10 cellular contexts compared by ENCODE assay signal in genomic region chr9:111632695-111633388, GRCh38. TPM values are rescaled to one million over a fixed set of nuclear protein-coding genes. Genes with fewer than 3 reads are reported as not detected.
DNase-seq lines count a peak whose midpoint lies in the region; ATAC-seq and TF ChIP-seq lines count a peak whose summit lies in the region.
"Had no signal": no experiment of that assay in that cellular context is flagged by ENCODE, and none has a peak within 500 bp of the region (broad histone marks: within the 10 kb centered on the region; RNA-seq: fewer than 3 reads in every experiment).

No MANE protein-coding gene starts in this region.

- H3K14ac ChIP-seq in IMR-90 (replicated peaks; ENCODE audit: low read depth, low read length): no peak overlapping the region

- no peak overlapping the region for H4K5ac ChIP-seq in IMR-90 (ENCODE audit: low read depth, low read length)

- no peak overlapping the region for H2AFZ ChIP-seq in IMR-90 (replicated peaks; ENCODE audit: low read length, poor library complexity)

- intact Hi-C loops in IMR-90 (cut with micrococcal nuclease) (loop anchor here (10.0 kb wide), 1 partner anchor 442 kb away; no protein-coding TSS in a partner anchor), MCF 10A (cut with micrococcal nuclease) (loop anchor here (5.0 kb wide), 1 partner anchor 59 kb away; no protein-coding TSS in a partner anchor)
- intact Hi-C loops in naive thymus-derived CD4-positive, alpha-beta T cell (cut with micrococcal nuclease): loop anchor here in 1 of 2 donors (5.0 to 10.0 kb wide), 2 partner anchors 852 to 1084 kb away; partner anchors contain the start of genes INIP and KIAA1958

- H4K8ac ChIP-seq in IMR-90 (ENCODE audit: low read depth in 2 of 2, low read length in 2 of 2): no peak overlapping the region

- in situ Hi-C loops in IMR-90 (cut with MboI; ENCODE audit: low sequenced_read_pairs) (no loop called here), KBM-7 (cut with MboI; ENCODE audit: low pct_unique_long_range_greater_than_20kb, low sequenced_read_pairs) (no loop called here)

- WGBS in IMR-90 (ENCODE audit: extremely low coverage in 2 of 2, insufficient read length in 1 of 2), 2 experiments: 100% methylated on average over 2 of the region's 7 CpGs; no CpG with 5 or more reads in 1 of the 2 experiments

- no peaks in the 10 kb centered on the region for H3K27me3 Mint-ChIP-seq in MCF 10A (ENCODE audit: insufficient read depth, unreplicated experiment)
- no peaks in the 10 kb centered on the region for H3K27me3 Mint-ChIP-seq in naive thymus-derived CD4-positive, alpha-beta T cell

- BruUV-seq in IMR-90 (replicated peaks; lab: Mats Ljungman, UMichigan) (TSS peak; percentile 19), MCF 10A (replicated peaks; lab: Mats Ljungman, UMichigan) (no TSS peak)

- H3K36me3 ChIP-seq in BLaER1 treated with 17β-estradiol and CSF1 and Interleukin-3, amounts not matched to agents 10 nM and 100 nM: peaks cover 0 to 42% (median 17%) of the 10 kb centered on the region in 11 experiments; a peak in 12 of 22 replicates
- no peaks in the 10 kb centered on the region for H3K36me3 ChIP-seq in IMR-90 (ENCODE audit: control insufficient read depth, insufficient read depth, low read length)
- no peaks in the 10 kb centered on the region for H3K36me3 ChIP-seq in naive thymus-derived CD4-positive, alpha-beta T cell (ENCODE audit: control insufficient read depth in 2 of 3, insufficient read depth in 3 of 3, low read length in 3 of 3)

- no peak overlapping the region for H2BK120ac ChIP-seq in IMR-90 (ENCODE audit: low read depth, low read length)

- no peak overlapping the region for H3K56ac ChIP-seq in IMR-90 (ENCODE audit: extremely low read depth, insufficient read depth, low read length)

- no peak overlapping the region for H2BK5ac ChIP-seq in IMR-90 (ENCODE audit: low read depth, low read length, poor library complexity, severe bottlenecking)

- H3K27me3 ChIP-seq in BLaER1 treated with 17β-estradiol and CSF1 and Interleukin-3, amounts not matched to agents 10 nM and 100 nM: no peaks in the 10 kb centered on the region
- no peaks in the 10 kb centered on the region for H3K27me3 ChIP-seq in IMR-90 (ENCODE audit: control insufficient read depth, insufficient read depth, low read length)
- no peaks in the 10 kb centered on the region for H3K27me3 ChIP-seq in naive thymus-derived CD4-positive, alpha-beta T cell (ENCODE audit: control insufficient read depth in 2 of 2, insufficient read depth in 2 of 2, low read length in 2 of 2)

- H3K36me3 Mint-ChIP-seq in MCF 10A (ENCODE audit: insufficient read depth, unreplicated experiment): no peaks in the 10 kb centered on the region
- peaks cover 0 to 7% (median 6%) of the 10 kb centered on the region in 5 donors for H3K36me3 Mint-ChIP-seq in naive thymus-derived CD4-positive, alpha-beta T cell

- ATAC-seq in IMR-90 (ENCODE audit: low read depth): no peak
- ATAC-seq in naive thymus-derived CD4-positive, alpha-beta T cell: no peak

- peak overlapping the region; percentile 82 for H3K27ac Mint-ChIP-seq in MCF 10A (ENCODE audit: low read depth, unreplicated experiment)
- H3K27ac Mint-ChIP-seq in naive thymus-derived CD4-positive, alpha-beta T cell: peak overlapping the region in 4 of 9 donors; percentile 19 to 62 (median 50)

- peak overlapping the region; percentile 85 to 97 (median 96) for H3K9ac ChIP-seq in BLaER1 treated with 17β-estradiol and CSF1 and Interleukin-3, amounts not matched to agents 10 nM and 100 nM
- no peak overlapping the region for H3K9ac ChIP-seq in IMR-90 (ENCODE audit: low read depth, low read length)

- POLR2A ChIA-PET in IMR-90 (lab: Charles Lee; ENCODE audit: unreplicated experiment): no interaction called here
- POLR2A ChIA-PET in MCF 10A (lab: Yijun Ruan, JAX): interaction anchor here (0.7 to 7.1 kb wide), 16 partner anchors 10 to 1193 kb away, joined by 3 to 88 read pairs (median 7); partner anchors contain the start of genes GNG10, PTGR1 and UGCG
- POLR2A ChIA-PET in naive thymus-derived CD4-positive, alpha-beta T cell (lab: Charles Lee): interaction anchor here (0.7 kb wide), 1 partner anchor 28 kb away, joined by 5 read pairs; the partner anchor contains the start of gene GNG10

- dilution Hi-C loops in IMR-90 (cut with HindIII; ENCODE audit: low sequenced_read_pairs, unreplicated experiment): no loop called here

- peaks cover 12% of the 10 kb centered on the region for H3K9me1 ChIP-seq in IMR-90 (ENCODE audit: insufficient read depth, low read length)

- H4K20me1 ChIP-seq in BLaER1 treated with 17β-estradiol and CSF1 and Interleukin-3, amounts not matched to agents 10 nM and 100 nM: peaks cover 0 to 65% (median 53%) of the 10 kb centered on the region in 11 experiments; a peak in 17 of 22 replicates
- peaks cover 52% of the 10 kb centered on the region for H4K20me1 ChIP-seq in IMR-90 (ENCODE audit: insufficient read depth, low read length)

- H3K23ac ChIP-seq in IMR-90 (ENCODE audit: low read depth, low read length): peak overlapping the region; percentile 95; the same call in 1 of the 2 replicates

- H3K79me1 ChIP-seq in IMR-90 (ENCODE audit: low read depth in 1 of 2, low read length in 2 of 2): peaks cover 11 to 68% of the 10 kb centered on the region in 2 experiments

- H2BK20ac ChIP-seq in IMR-90 (ENCODE audit: low read depth, low read length): no peak overlapping the region

- H3K4me2 ChIP-seq in BLaER1 treated with 17β-estradiol and CSF1 and Interleukin-3, amounts not matched to agents 10 nM and 100 nM: peak overlapping the region; percentile 79 to 97 (median 88)
- peak overlapping the region; percentile 99 for H3K4me2 ChIP-seq in IMR-90 (ENCODE audit: low read depth, low read length)

- CTCF ChIA-PET in IMR-90 (lab: Yijun Ruan, JAX): interaction anchor here (0.6 to 1.0 kb wide), 3 partner anchors 16 to 868 kb away, joined by 3 to 4 read pairs (median 3); no protein-coding TSS in a partner anchor
- CTCF ChIA-PET in MCF 10A (lab: Yijun Ruan, JAX): interaction anchor here (1.0 to 1.7 kb wide), 2 partner anchors 12 to 34 kb away, joined by 3 to 5 read pairs; no protein-coding TSS in a partner anchor
- CTCF ChIA-PET in naive thymus-derived CD4-positive, alpha-beta T cell (lab: Charles Lee): interaction anchor here (0.6 to 0.7 kb wide), 2 partner anchors 24 to 310 kb away, joined by 3 read pairs; no protein-coding TSS in a partner anchor

- H3K9me3 ChIP-seq in BLaER1 treated with 17β-estradiol and CSF1 and Interleukin-3, amounts not matched to agents 10 nM and 100 nM (replicated peaks in 1 of 11): peaks cover 0 to 12% (median 0%) of the 10 kb centered on the region in 11 experiments; a peak in 4 of 22 replicates
- no peaks in the 10 kb centered on the region for H3K9me3 ChIP-seq in IMR-90 (ENCODE audit: control insufficient read depth, insufficient read depth, low read length)
- H3K9me3 ChIP-seq in naive thymus-derived CD4-positive, alpha-beta T cell (ENCODE audit: control insufficient read depth in 2 of 3, low read length in 3 of 3): no peaks in the 10 kb centered on the region

- peak overlapping the region in 7 of 11 experiments; percentile 81 to 95 (median 92); a peak in 9 of 22 replicates for H3K27ac ChIP-seq in BLaER1 treated with 17β-estradiol and CSF1 and Interleukin-3, amounts not matched to agents 10 nM and 100 nM
- no peak overlapping the region for H3K27ac ChIP-seq in IMR-90 (ENCODE audit: insufficient read depth, low read length)
- no peak overlapping the region for H3K27ac ChIP-seq in naive thymus-derived CD4-positive, alpha-beta T cell (ENCODE audit: low read depth, low read length)

- no peak overlapping the region for H3K18ac ChIP-seq in IMR-90 (ENCODE audit: low read depth, low read length)

- no peak for TF ChIP-seq RAD21 in IMR-90 (IDR thresholded peaks at IDR 0.05; ENCODE audit: low read length)

- H3K4me1 ChIP-seq in BLaER1 treated with 17β-estradiol and CSF1 and Interleukin-3, amounts not matched to agents 10 nM and 100 nM: peaks cover 18 to 46% (median 25%) of the 10 kb centered on the region in 10 experiments
- peaks cover 1% of the 10 kb centered on the region; the same call in 1 of the 2 replicates for H3K4me1 ChIP-seq in IMR-90 (ENCODE audit: control insufficient read depth, insufficient read depth, low read length)
- H3K4me1 ChIP-seq in naive thymus-derived CD4-positive, alpha-beta T cell (ENCODE audit: control insufficient read depth in 2 of 2, insufficient read depth in 2 of 2, low read length in 2 of 2): peaks cover 14 to 21% of the 10 kb centered on the region in 2 donors

- H3K9me3 Mint-ChIP-seq in MCF 10A (ENCODE audit: unreplicated experiment): no peaks in the 10 kb centered on the region
- peaks cover 0 to 2% (median 0%) of the 10 kb centered on the region in 11 donors for H3K9me3 Mint-ChIP-seq in naive thymus-derived CD4-positive, alpha-beta T cell

- peak overlapping the region; percentile 75 to 98 (median 92) for H3K4me3 ChIP-seq in BLaER1 treated with 17β-estradiol and CSF1 and Interleukin-3, amounts not matched to agents 10 nM and 100 nM
- peak overlapping the region; percentile 70; the same call in 1 of the 2 replicates for H3K4me3 ChIP-seq in IMR-90 (ENCODE audit: insufficient read depth, low read depth, low read length)
- no peak overlapping the region for H3K4me3 ChIP-seq in naive thymus-derived CD4-positive, alpha-beta T cell (ENCODE audit: low read length)

- H2AK9ac ChIP-seq in IMR-90 (replicated peaks; ENCODE audit: low read depth, low read length, poor library complexity): no peak overlapping the region

- no peak overlapping the region for H2BK15ac ChIP-seq in IMR-90 (ENCODE audit: low read depth, low read length)

- H3K4me3 Mint-ChIP-seq in MCF 10A (ENCODE audit: unreplicated experiment): peak overlapping the region; percentile 99
- peak overlapping the region; percentile 64 to 97 (median 92) for H3K4me3 Mint-ChIP-seq in naive thymus-derived CD4-positive, alpha-beta T cell

- DNase-seq in IMR-90 (no peak), MCF 10A (ENCODE audit: unreplicated experiment) (no peak), cortex of kidney (lab: John Stamatoyannopoulos, UW) (no peak), globus pallidus (ENCODE audit: low spot score) (no peak), AG20443 (ENCODE audit: low spot score) (no peak), KBM-7 (no peak)
- DNase-seq in naive thymus-derived CD4-positive, alpha-beta T cell: no peak
- DNase-seq: activated CD8-positive, alpha-beta memory T cell treated with anti-CD3 and anti-CD28 coated beads, Interleukin-2, amount 50 U/mL, for 48 hours; NCI-H2107 had no signal

- no peak overlapping the region for H2AK5ac ChIP-seq in IMR-90 (ENCODE audit: low read depth, low read length)

- H3K4me1 Mint-ChIP-seq in MCF 10A (ENCODE audit: insufficient read depth, unreplicated experiment): peaks cover 37% of the 10 kb centered on the region
- H3K4me1 Mint-ChIP-seq in naive thymus-derived CD4-positive, alpha-beta T cell: peaks cover 29 to 57% (median 47%) of the 10 kb centered on the region in 7 donors

- H4K91ac ChIP-seq in IMR-90 (ENCODE audit: insufficient read depth, low read depth, low read length): no peak overlapping the region

- H3K4ac ChIP-seq in IMR-90 (ENCODE audit: low read depth, low read length): no peak overlapping the region

- no peak for TF ChIP-seq POLR2A in IMR-90 (IDR thresholded peaks at IDR 0.05; ENCODE audit: low read depth, low read length)

- no peak for TF ChIP-seq CTCF in IMR-90 (conservative IDR thresholded peaks at IDR 0.05; ENCODE audit: low read depth, low read length)
- no peak for TF ChIP-seq CTCF in MCF 10A (IDR thresholded peaks at IDR 0.05; ENCODE audit: unreplicated experiment)

RNA-seq across cellular contexts. Expression of gene DNAJC25, which starts 1.7 kb away (rescaled TPM):
- total RNA-seq in IMR-90 (2012; rRNA removed) (3.2 and 5.6 TPM in 2 replicates), MCF 10A (2022) (10.9 and 11.6 TPM in 2 replicates)
- 6.6 and 6.7 TPM in 2 replicates for polyA plus RNA-seq in IMR-90 (2012; rRNA removed)
- polyA plus RNA-seq in IMR-90 (2012; cell fraction: cytosol; rRNA removed): 3.9 and 8.0 TPM in 2 replicates
- 3.3 and 7.2 TPM in 2 replicates for polyA plus RNA-seq in IMR-90 (2012; cell fraction: nucleus; rRNA removed; ENCODE audit: low replicate concordance)
- 1 to 10 TPM; 4.0 to 6.0 (median 5.2) TPM for total RNA-seq in naive thymus-derived CD4-positive, alpha-beta T cell
- polyA plus RNA-seq in naive thymus-derived CD4-positive, alpha-beta T cell: 1 to 10 TPM; 1.7 to 1.9 TPM

RNA-seq across cellular contexts. Expression of gene GNG10, which starts 28.6 kb away (rescaled TPM):
- 48.8 and 106 TPM in 2 replicates for total RNA-seq in IMR-90 (2012; rRNA removed)
- polyA plus RNA-seq in IMR-90 (2012; rRNA removed): 58.3 and 72.7 TPM in 2 replicates
- 42.1 and 49.5 TPM in 2 replicates for polyA plus RNA-seq in IMR-90 (2012; cell fraction: cytosol; rRNA removed)
- polyA plus RNA-seq in IMR-90 (2012; cell fraction: nucleus; rRNA removed; ENCODE audit: low replicate concordance): 9.1 and 17.4 TPM in 2 replicates
- total RNA-seq in MCF 10A (2022): 42.0 and 61.7 TPM in 2 replicates
- total RNA-seq in naive thymus-derived CD4-positive, alpha-beta T cell: 10 to 100 TPM in 4 of 5 experiments, 1 to 10 TPM in 1; 5.3 to 26.1 (median 12.2) TPM
- 10 to 100 TPM; 15.5 to 26.8 TPM for polyA plus RNA-seq in naive thymus-derived CD4-positive, alpha-beta T cell

RNA-seq across cellular contexts. Expression of gene PTGR1, which starts 33.4 kb away (rescaled TPM):
- total RNA-seq in IMR-90 (2012; rRNA removed) (45.9 and 80.8 TPM in 2 replicates), MCF 10A (2022) (27.4 and 27.8 TPM in 2 replicates)
- 61.6 and 72.7 TPM in 2 replicates for polyA plus RNA-seq in IMR-90 (2012; rRNA removed)
- 19.8 and 36.6 TPM in 2 replicates for polyA plus RNA-seq in IMR-90 (2012; cell fraction: cytosol; rRNA removed)
- 5.0 and 40.5 TPM in 2 replicates for polyA plus RNA-seq in IMR-90 (2012; cell fraction: nucleus; rRNA removed; ENCODE audit: low replicate concordance)
- under 1 TPM in 2 of 5 experiments, not detected in 3; 0.64 to 0.92 TPM for total RNA-seq in naive thymus-derived CD4-positive, alpha-beta T cell
- under 1 TPM; 0.21 to 0.37 TPM for polyA plus RNA-seq in naive thymus-derived CD4-positive, alpha-beta T cell

Comparison
In these comparisons a context has a peak if more than half of its experiments do, and no peak if none do; other contexts are left out.
1. H3K27ac ChIP-seq: peak in BLaER1 treated with 17β-estradiol and CSF1 and Interleukin-3, amounts not matched to agents 10 nM and 100 nM (7 of 11); none in IMR-90 (single experiment) and naive thymus-derived CD4-positive, alpha-beta T cell (single experiment).
2. RNA of gene PTGR1, which starts 33.4 kb away (total RNA-seq): 45.9 to 80.8 TPM in IMR-90 and 27.4 to 27.8 TPM in MCF 10A; 0.64 to 0.92 TPM in naive thymus-derived CD4-positive, alpha-beta T cell; every median in the first group is over 10 times any median in the second.